In the genomic region with DNA sequence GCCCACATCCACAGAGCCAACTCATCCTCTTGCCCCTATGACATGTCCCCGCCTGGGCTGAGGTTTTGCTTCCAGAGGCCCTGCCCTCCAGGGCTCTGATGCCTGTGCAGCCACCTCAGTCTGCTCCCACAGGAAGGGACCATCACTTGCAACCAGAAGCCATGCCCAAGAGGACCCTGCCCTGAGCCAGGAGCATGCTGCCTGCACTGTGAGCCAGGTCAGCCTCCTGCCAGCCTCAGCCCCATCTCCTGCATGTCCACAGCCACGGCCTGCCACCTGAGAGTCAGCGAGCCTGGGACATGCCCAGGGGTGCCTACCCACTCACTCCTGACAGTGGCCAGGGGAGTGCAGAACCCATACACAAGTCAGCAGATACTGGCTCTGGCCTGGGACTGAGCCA, we compare ENCODE assay signal across 25 cellular contexts. TPM values are rescaled to one million over a fixed set of nuclear protein-coding genes. Genes with fewer than 3 reads are reported as not detected.
DNase-seq lines count a peak whose midpoint lies in the region; ATAC-seq, FAIRE-seq and TF ChIP-seq lines count a peak whose summit lies in the region.
"Had no signal": no experiment of that assay in that cellular context is flagged by ENCODE, and none has a peak within 500 bp of the region (broad histone marks: within the 10 kb centered on the region; RNA-seq: fewer than 3 reads in every experiment).

No MANE protein-coding gene starts in this region.

- no peak overlapping the region for H3K14ac ChIP-seq in trophoblast cell (ENCODE audit: low read length)

- H3K27ac Mint-ChIP-seq in natural killer cell treated with Interleukin-12 subunit alpha and Interleukin-12 subunit beta and Interleukin-15 and Interleukin-18, amount 100 ng/mL, for 72 hours: no peak overlapping the region
- H3K27ac Mint-ChIP-seq in natural killer cell: no peak overlapping the region
- H3K27ac Mint-ChIP-seq: CD4-positive, CD25-positive, alpha-beta regulatory T cell had no signal

- H3K9me3 Mint-ChIP-seq in natural killer cell treated with Interleukin-12 subunit alpha and Interleukin-12 subunit beta and Interleukin-15 and Interleukin-18, amount 100 ng/mL, for 72 hours: no peaks in the 10 kb centered on the region
- H3K9me3 Mint-ChIP-seq in natural killer cell: no peaks in the 10 kb centered on the region

- H4K91ac ChIP-seq in trophoblast cell (ENCODE audit: low read depth, low read length): no peak overlapping the region

- peaks cover 5% of the 10 kb centered on the region for H3K9me3 ChIP-seq in trophoblast cell (ENCODE audit: insufficient read depth, low read depth, low read length)
- H3K9me3 ChIP-seq: A549, BE2C had no signal

- no peak for FAIRE-seq in HTR-8/SVneo (lab: Jason Lieb, UNC)
- FAIRE-seq: A549, HepG2 had no signal

- no peak for ATAC-seq in natural killer cell treated with Interleukin-12 subunit alpha and Interleukin-12 subunit beta and Interleukin-15 and Interleukin-18, amount 100 ng/mL, for 72 hours
- ATAC-seq in natural killer cell (no peak), GM18498 (IDR thresholded peaks at IDR 0.05; ENCODE audit: unreplicated experiment) (no peak)
- ATAC-seq: A549, HepG2 had no signal

- intact Hi-C loops in natural killer cell (cut with micrococcal nuclease): no loop called here

- WGBS in trophoblast cell (ENCODE audit: extremely low coverage, insufficient coverage, insufficient read length): no CpG with 5 or more reads among the region's 3 CpGs

- H4K12ac ChIP-seq in trophoblast cell (ENCODE audit: low read depth, low read length): no peak overlapping the region

- H2BK5ac ChIP-seq in trophoblast cell (ENCODE audit: low read depth, low read length, poor library complexity): no peak overlapping the region

- H3K4me3 ChIP-seq in trophoblast cell (ENCODE audit: low read depth, low read length): peak overlapping the region; percentile 0
- H3K4me3 ChIP-seq: A549, PC-9 had no signal

- no peak overlapping the region for H2AK5ac ChIP-seq in trophoblast cell (ENCODE audit: low read length)

- DNase-seq in natural killer cell treated with Interleukin-12 subunit alpha and Interleukin-12 subunit beta and Interleukin-15 and Interleukin-18, amount 100 ng/mL, for 72 hours (ENCODE audit: low spot score): peak; percentile 34
- DNase-seq in natural killer cell (no peak), ecto neural progenitor cell (ENCODE audit: low spot score) (peak; percentile 35), trophoblast cell (no peak), HTR-8/SVneo (ENCODE audit: insufficient read length, low spot score) (no peak), inferior parietal cortex (ENCODE audit: extremely low spot score) (no peak), Kasumi-1 (lab: John Stamatoyannopoulos, UW) (no peak)
- DNase-seq: BE2C; CD4-positive, CD25-positive, alpha-beta regulatory T cell; EL; GF-D8; KBM-7; NCI-H1092; NCI-H1436; NCI-H2029; NCI-H226; NCI-H510A treated with DMSO at 0.1 percent for 48 hours; NCI-H748 treated with DMSO at 0.1 percent for 48 hours; PC-9; SIG-M5 had no signal

- H3K4me1 Mint-ChIP-seq in natural killer cell treated with Interleukin-12 subunit alpha and Interleukin-12 subunit beta and Interleukin-15 and Interleukin-18, amount 100 ng/mL, for 72 hours (ENCODE audit: low read depth in 2 of 2): peaks cover 5 to 8% of the 10 kb centered on the region in 2 donors
- H3K4me1 Mint-ChIP-seq in natural killer cell: peaks cover 5 to 6% of the 10 kb centered on the region in 2 donors

- no peak overlapping the region for H2AFZ ChIP-seq in trophoblast cell (ENCODE audit: insufficient read depth, low read length, poor library complexity)
- H2AFZ ChIP-seq: PC-9 had no signal

- no peak overlapping the region for H3K4me3 Mint-ChIP-seq in natural killer cell treated with Interleukin-12 subunit alpha and Interleukin-12 subunit beta and Interleukin-15 and Interleukin-18, amount 100 ng/mL, for 72 hours
- H3K4me3 Mint-ChIP-seq in natural killer cell: no peak overlapping the region

- H3K27me3 ChIP-seq in trophoblast cell (ENCODE audit: insufficient read depth, low read length): peaks cover 19% of the 10 kb centered on the region
- H3K27me3 ChIP-seq: BE2C had no signal

- no peaks in the 10 kb centered on the region for H3K4me1 ChIP-seq in trophoblast cell (ENCODE audit: control insufficient read depth in 1 of 2, insufficient read depth in 2 of 2, low read length in 2 of 2)
- H3K4me1 ChIP-seq: A549 had no signal

- H3K36me3 Mint-ChIP-seq in natural killer cell treated with Interleukin-12 subunit alpha and Interleukin-12 subunit beta and Interleukin-15 and Interleukin-18, amount 100 ng/mL, for 72 hours: no peaks in the 10 kb centered on the region
- no peaks in the 10 kb centered on the region for H3K36me3 Mint-ChIP-seq in natural killer cell
- H3K36me3 Mint-ChIP-seq: CD4-positive, CD25-positive, alpha-beta regulatory T cell had no signal

- H3K18ac ChIP-seq in trophoblast cell (ENCODE audit: low read length): no peak overlapping the region

- no peak for TF ChIP-seq CTCF in natural killer cell (IDR thresholded peaks at IDR 0.05)

- no peak overlapping the region for H2BK12ac ChIP-seq in trophoblast cell (ENCODE audit: low read length)

- H3K4me2 ChIP-seq in trophoblast cell (ENCODE audit: low read length): no peak overlapping the region
- H3K4me2 ChIP-seq: A549, PC-9 had no signal

- H3K79me2 ChIP-seq in trophoblast cell (ENCODE audit: control insufficient read depth, insufficient read depth, low read length, poor library complexity): no peaks in the 10 kb centered on the region

- no peak overlapping the region for H3K4ac ChIP-seq in trophoblast cell (ENCODE audit: low read depth, low read length)

- peaks cover 43 to 46% of the 10 kb centered on the region in 2 donors for H3K27me3 Mint-ChIP-seq in natural killer cell treated with Interleukin-12 subunit alpha and Interleukin-12 subunit beta and Interleukin-15 and Interleukin-18, amount 100 ng/mL, for 72 hours
- peaks cover 41 to 56% of the 10 kb centered on the region in 2 donors for H3K27me3 Mint-ChIP-seq in natural killer cell (ENCODE audit: low read depth in 2 of 2)

- no peak overlapping the region for H3K9ac ChIP-seq in trophoblast cell (ENCODE audit: low read length)

- H3K79me1 ChIP-seq in trophoblast cell (ENCODE audit: low read length): no peaks in the 10 kb centered on the region

- H3K36me3 ChIP-seq in trophoblast cell (ENCODE audit: control insufficient read depth in 1 of 2, insufficient read depth in 2 of 2, low read length in 2 of 2): no peaks in the 10 kb centered on the region
- H3K36me3 ChIP-seq: BE2C had no signal

- H3K27ac ChIP-seq in trophoblast cell (ENCODE audit: low read depth, low read length): no peak overlapping the region
- H3K27ac ChIP-seq: A549, PC-9, RWPE1 had no signal

- H4K8ac ChIP-seq in trophoblast cell (ENCODE audit: low read depth, low read length): no peak overlapping the region

- H2BK120ac ChIP-seq in trophoblast cell (ENCODE audit: insufficient read depth, low read length, poor library complexity): no peak overlapping the region

- no peak overlapping the region for H3K23ac ChIP-seq in trophoblast cell (ENCODE audit: low read length)

RNA-seq across cellular contexts. Expression of gene KCP, which starts 6.6 kb away (rescaled TPM):
- total RNA-seq in natural killer cell treated with Interleukin-12 subunit alpha and Interleukin-12 subunit beta and Interleukin-15 and Interleukin-18, amount 100 ng/mL, for 72 hours: 1 to 10 TPM in 1 of 2 donors, under 1 TPM in 1; 0.17 to 1.1 TPM
- under 1 TPM in 2 of 3 donors, not detected in 1; 0.49 to 0.95 TPM for total RNA-seq in natural killer cell
- 0.41 and 0.42 TPM in 2 replicates for polyA plus RNA-seq in trophoblast cell (2013)
- total RNA-seq: H4 had no signal

RNA-seq across cellular contexts. Expression of gene IRF5, which starts 20.7 kb away (rescaled TPM):
- 10 to 100 TPM; 26.5 to 43.4 TPM for total RNA-seq in natural killer cell treated with Interleukin-12 subunit alpha and Interleukin-12 subunit beta and Interleukin-15 and Interleukin-18, amount 100 ng/mL, for 72 hours
- 10 to 100 TPM; 13.0 to 20.2 (median 19.5) TPM for total RNA-seq in natural killer cell
- polyA plus RNA-seq in trophoblast cell (2013): 0.56 and 0.66 TPM in 2 replicates

RNA-seq across cellular contexts. Expression of gene ATP6V1F, which starts 54.4 kb away (rescaled TPM):
- 100 to 1,000 TPM; 115 to 145 TPM for total RNA-seq in natural killer cell treated with Interleukin-12 subunit alpha and Interleukin-12 subunit beta and Interleukin-15 and Interleukin-18, amount 100 ng/mL, for 72 hours
- total RNA-seq in natural killer cell: 10 to 100 TPM; 82.9 to 98.0 (median 94.3) TPM
- polyA plus RNA-seq in trophoblast cell (2013): 282 and 295 TPM in 2 replicates

Comparison
In these comparisons a context has a peak if more than half of its experiments do, and no peak if none do; other contexts are left out.
1. DNase-seq: peak in natural killer cell treated with Interleukin-12 subunit alpha and Interleukin-12 subunit beta and Interleukin-15 and Interleukin-18, amount 100 ng/mL, for 72 hours (single experiment) and ecto neural progenitor cell (single experiment); none in natural killer cell (single experiment), trophoblast cell (0 of 2), HTR-8/SVneo (single experiment), inferior parietal cortex (single experiment) and Kasumi-1 (0 of 2).